13 cellular contexts compared by ENCODE assay signal in genomic region chr9:94315034-94315984, GRCh38. TPM values are rescaled to one million over a fixed set of nuclear protein-coding genes. Genes with fewer than 3 reads are reported as not detected.
DNase-seq lines count a peak whose midpoint lies in the region; ATAC-seq, FAIRE-seq and TF ChIP-seq lines count a peak whose summit lies in the region.
"Not testable (repeated sequence)": the region's sequence is repeated elsewhere in the genome, so short reads cannot be mapped to it uniquely, and the experiment has no call there.
"Had no signal": no experiment of that assay in that cellular context is flagged by ENCODE, and none has a peak within 500 bp of the region (broad histone marks: within the 10 kb centered on the region; RNA-seq: fewer than 3 reads in every experiment).

No MANE protein-coding gene starts in this region.

- not testable (repeated sequence) for H3K9me3 Mint-ChIP-seq in activated CD4-positive, alpha-beta T cell treated with anti-CD3 and anti-CD28 coated beads for 36 hours (ENCODE audit: low read depth); stimulated activated naive CD8-positive, alpha-beta T cell treated with anti-CD3 and anti-CD28 coated beads, Interleukin-15, amount 100 ng/mL, for 72 hours

- H3K9ac ChIP-seq in K562 (ENCODE audit: insufficient read depth in 1 of 2, low read depth in 2 of 2, low read length in 2 of 2); HepG2 (ENCODE audit: insufficient read depth, low read depth, low read length): not testable (repeated sequence)

- H3K79me2 ChIP-seq in K562 (ENCODE audit: control insufficient read depth, insufficient read depth, low read length); HepG2 (ENCODE audit: insufficient read depth, low read length): not testable (repeated sequence)

- DNase-seq in GM19239 (ENCODE audit: insufficient read length, low spot score); activated CD4-positive, alpha-beta T cell treated with anti-CD3 and anti-CD28 coated beads for 36 hours; K562 (ENCODE audit: extremely low read depth in 1 of 4, low spot score in 3 of 4); foreskin keratinocyte; HepG2 (ENCODE audit: low spot score); pancreas; stimulated activated naive CD8-positive, alpha-beta T cell treated with anti-CD3 and anti-CD28 coated beads, Interleukin-15, amount 100 ng/mL, for 72 hours: not testable (repeated sequence)

- H3K4me1 Mint-ChIP-seq in activated CD4-positive, alpha-beta T cell treated with anti-CD3 and anti-CD28 coated beads for 36 hours; stimulated activated naive CD8-positive, alpha-beta T cell treated with anti-CD3 and anti-CD28 coated beads, Interleukin-15, amount 100 ng/mL, for 72 hours: not testable (repeated sequence)

- H2AFZ ChIP-seq in K562 (ENCODE audit: low read depth, low read length); HepG2 (ENCODE audit: low read length): not testable (repeated sequence)

- H3K4me3 Mint-ChIP-seq in activated CD4-positive, alpha-beta T cell treated with anti-CD3 and anti-CD28 coated beads for 36 hours; stimulated activated naive CD8-positive, alpha-beta T cell treated with anti-CD3 and anti-CD28 coated beads, Interleukin-15, amount 100 ng/mL, for 72 hours: not testable (repeated sequence)

- peak; percentile 42 for ATAC-seq in activated CD4-positive, alpha-beta T cell treated with anti-CD3 and anti-CD28 coated beads for 36 hours
- peak; percentile 81 for ATAC-seq in K562
- ATAC-seq in foreskin keratinocyte: peak; percentile 43
- ATAC-seq in HepG2: peak; percentile 88
- ATAC-seq in pancreas: peak in 3 of 4 donors; percentile 25 to 59 (median 43)
- ATAC-seq in stimulated activated naive CD8-positive, alpha-beta T cell treated with anti-CD3 and anti-CD28 coated beads, Interleukin-15, amount 100 ng/mL, for 72 hours: peak; percentile 37

- not testable (repeated sequence) for TF ChIP-seq CTCF in K562 (IDR thresholded peaks at IDR 0.05 in 2 of 3, conservative IDR thresholded peaks at IDR 0.05 in 1 of 3; ENCODE audit: insufficient read depth in 2 of 3, low read depth in 1 of 3, low read length in 3 of 3); foreskin keratinocyte (conservative IDR thresholded peaks at IDR 0.05); HepG2 (CRISPR knock-in tag; IDR thresholded peaks at IDR 0.05); pancreas (IDR thresholded peaks at IDR 0.05)

- peak; percentile 78 for FAIRE-seq in GM19239 (lab: Jason Lieb, UNC)
- FAIRE-seq in K562 (lab: Jason Lieb, UNC): peak; percentile 54
- FAIRE-seq in HepG2 (lab: Jason Lieb, UNC); pancreas (lab: Jason Lieb, UNC): not testable (repeated sequence)

- CTCF ChIA-PET in activated CD4-positive, alpha-beta T cell treated with anti-CD3 and anti-CD28 coated beads for 36 hours (lab: Charles Lee); K562 (lab: Yijun Ruan, JAX; ENCODE audit: low intra/inter-chr PET ratio); HepG2 (lab: Yijun Ruan, JAX; ENCODE audit: low intra/inter-chr PET ratio, low total read pairs): not testable (repeated sequence)

- H3K27ac ChIP-seq in K562 (ENCODE audit: extremely low read depth, low read depth, low read length); foreskin keratinocyte; HepG2 (ENCODE audit: extremely low read length, insufficient read depth, low read length); pancreas: not testable (repeated sequence)

- H3K36me3 ChIP-seq in K562 (ENCODE audit: control insufficient read depth, insufficient read depth, low read length); HepG2 (replicated peaks in 1 of 2; ENCODE audit: control insufficient read depth in 1 of 2, insufficient read depth in 2 of 2, low read length in 2 of 2); pancreas: not testable (repeated sequence)

- POLR2A ChIA-PET in activated CD4-positive, alpha-beta T cell treated with anti-CD3 and anti-CD28 coated beads for 36 hours (lab: Charles Lee); K562 (lab: Yijun Ruan, JAX); HepG2 (lab: Yijun Ruan, JAX): not testable (repeated sequence)

- not testable (repeated sequence) for H3K27me3 ChIP-seq in K562 (ENCODE audit: control insufficient read depth in 2 of 2, insufficient read depth in 2 of 2, low read length in 2 of 2); foreskin keratinocyte; HepG2 (ENCODE audit: control insufficient read depth in 1 of 2, insufficient read depth in 2 of 2, low read length in 2 of 2); pancreas

- H3K36me3 Mint-ChIP-seq in activated CD4-positive, alpha-beta T cell treated with anti-CD3 and anti-CD28 coated beads for 36 hours (ENCODE audit: low read depth): not testable (repeated sequence)

- not testable (repeated sequence) for TF ChIP-seq POLR2A in K562 (conservative IDR thresholded peaks at IDR 0.05); HepG2 (IDR thresholded peaks at IDR 0.05; ENCODE audit: insufficient read depth in 1 of 2, low read depth in 2 of 2, low read length in 2 of 2)

- H3K9me3 ChIP-seq in K562 (replicated peaks; ENCODE audit: control insufficient read depth, insufficient read depth, low read depth, low read length); HepG2 (ENCODE audit: low read length); pancreas: not testable (repeated sequence)

- not testable (repeated sequence) for TF ChIP-seq EP300 in K562 (IDR thresholded peaks at IDR 0.05; ENCODE audit: low read length); HepG2 (IDR thresholded peaks at IDR 0.05; ENCODE audit: low read depth in 2 of 2, low read length in 2 of 2); HepG2 (CRISPR knock-in tag; IDR thresholded peaks at IDR 0.05; ENCODE audit: borderline replicate concordance)

- not testable (repeated sequence) for H3K4me1 ChIP-seq in K562 (replicated peaks in 1 of 2; ENCODE audit: control insufficient read depth in 2 of 2, insufficient read depth in 2 of 2, low read length in 2 of 2); foreskin keratinocyte; HepG2 (ENCODE audit: insufficient read depth, low read length); pancreas

- not testable (repeated sequence) for H3K9me1 ChIP-seq in K562 (ENCODE audit: control insufficient read depth, insufficient read depth, low read length)

- 86% methylated on average over 1 of the region's 15 CpGs for WGBS in K562 (ENCODE audit: insufficient coverage, low coverage, missing lambda C conversion rate)
- no CpG with 5 or more reads among the region's 15 CpGs for WGBS in HepG2 (ENCODE audit: low lambda C conversion rate)
- 89 to 92% methylated on average over 4 to 5 of the region's 15 CpGs for WGBS in pancreas, 2 donors

- not testable (repeated sequence) for H3K27me3 Mint-ChIP-seq in activated CD4-positive, alpha-beta T cell treated with anti-CD3 and anti-CD28 coated beads for 36 hours; stimulated activated naive CD8-positive, alpha-beta T cell treated with anti-CD3 and anti-CD28 coated beads, Interleukin-15, amount 100 ng/mL, for 72 hours

- not testable (repeated sequence) for H3K4me2 ChIP-seq in K562 (ENCODE audit: insufficient read depth, low read length); HepG2 (ENCODE audit: low read depth, low read length)

- not testable (repeated sequence) for H3K4me3 ChIP-seq in K562; HepG2 (replicated peaks in 1 of 3; ENCODE audit: insufficient read depth in 1 of 3, low read depth in 2 of 3, low read length in 3 of 3); pancreas

- in situ Hi-C loops in K562 (cut with MboI); HepG2 (cut with HindIII; ENCODE audit: extremely low pct_ligation_motif_present, low pct_unique_long_range_greater_than_20kb): not testable (repeated sequence)

- H3K27ac Mint-ChIP-seq in activated CD4-positive, alpha-beta T cell treated with anti-CD3 and anti-CD28 coated beads for 36 hours; stimulated activated naive CD8-positive, alpha-beta T cell treated with anti-CD3 and anti-CD28 coated beads, Interleukin-15, amount 100 ng/mL, for 72 hours: not testable (repeated sequence)

- H4K20me1 ChIP-seq in K562 (replicated peaks; ENCODE audit: control insufficient read depth, insufficient read depth, low read length); HepG2 (ENCODE audit: insufficient read depth, low read length): not testable (repeated sequence)

- BruUV-seq in K562 (replicated peaks; lab: Mats Ljungman, UMichigan); HepG2 (replicated peaks; lab: Mats Ljungman, UMichigan): not testable (repeated sequence)

- not testable (repeated sequence) for TF ChIP-seq RAD21 in K562 (CRISPR knock-in tag; conservative IDR thresholded peaks at IDR 0.05 in 1 of 2, IDR thresholded peaks at IDR 0.05 in 1 of 2); HepG2 (CRISPR knock-in tag; IDR thresholded peaks at IDR 0.05)

- intact Hi-C loops in activated CD4-positive, alpha-beta T cell treated with anti-CD3 and anti-CD28 coated beads for 36 hours (cut with DNase I, micrococcal nuclease); K562 (cut with micrococcal nuclease); HepG2 (cut with micrococcal nuclease; ENCODE audit: unreplicated experiment); pancreas (cut with DNase I): not testable (repeated sequence)

RNA-seq across cellular contexts. Expression of gene NUTM2F, which starts 13.1 kb away (rescaled TPM):
- total RNA-seq in activated CD4-positive, alpha-beta T cell treated with anti-CD3 and anti-CD28 coated beads for 36 hours: not detected
- not detected in 2 replicates for total RNA-seq in K562 (2011; cell fraction: chromatin; rRNA removed; ENCODE audit: low replicate concordance)
- total RNA-seq in K562 (2011; cell fraction: nucleolus; rRNA removed): not detected in 2 replicates
- total RNA-seq in K562 (2011; cell fraction: nucleoplasm; rRNA removed): not detected in 2 replicates
- total RNA-seq in K562 (2014; rRNA removed): not detected in 2 replicates
- total RNA-seq in K562 (2014; rRNA removed; fragmentation: Illumina TruSeq; extraction: Trizol): not detected in 2 replicates
- not detected in 2 replicates for total RNA-seq in K562 (2015; rRNA removed; fragmentation: Illumina TruSeq; extraction: Trizol)
- total RNA-seq in K562 (2021): not detected in 2 replicates
- not detected in 2 replicates for polyA plus RNA-seq in K562 (2011; rRNA removed)
- polyA plus RNA-seq in K562 (2011; cell fraction: cytosol; rRNA removed): not detected in 2 replicates
- polyA plus RNA-seq in K562 (2011; cell fraction: nucleus; rRNA removed): not detected in 2 replicates
- 0.17 TPM in 1 of 2 replicates, not detected in the other for polyA plus RNA-seq in K562 (2012)
- not detected in 2 replicates for polyA plus RNA-seq in K562 (2014; fragmentation: Illumina TruSeq; extraction: Trizol)
- not detected for polyA plus RNA-seq in K562 (2014; fragmentation: Nextera tagmentation; extraction: Ambion mirVana)
- 0.04 TPM in 1 of 2 replicates, not detected in the other for polyA plus RNA-seq in K562 (2014; rRNA removed)
- polyA minus RNA-seq in K562 (2011; rRNA and poly(A)+ RNA removed): not detected in 2 replicates
- polyA minus RNA-seq in K562 (2011; cell fraction: cytosol; rRNA and poly(A)+ RNA removed): not detected in 2 replicates
- not detected in 2 replicates for polyA minus RNA-seq in K562 (2011; cell fraction: nucleus; rRNA and poly(A)+ RNA removed)
- total RNA-seq in foreskin keratinocyte: not detected in 2 replicates
- polyA plus RNA-seq in foreskin keratinocyte: not detected in 2 replicates
- 0.07 and 0.09 TPM in 2 replicates for total RNA-seq in HepG2 (2016; rRNA removed; fragmentation: Illumina TruSeq; extraction: Trizol)
- 0.10 TPM in 1 of 2 replicates, not detected in the other for total RNA-seq in HepG2 (2016; cell fraction: cytosol; rRNA removed; fragmentation: Illumina TruSeq; extraction: Trizol; ENCODE audit: low read depth)
- 0.06 and 0.09 TPM in 2 replicates for total RNA-seq in HepG2 (2016; cell fraction: insoluble cytoplasmic fraction; rRNA removed; fragmentation: Illumina TruSeq; extraction: Trizol)
- total RNA-seq in HepG2 (2016; cell fraction: membrane; rRNA removed; fragmentation: Illumina TruSeq; extraction: Trizol): not detected in 2 replicates
- not detected in 2 replicates for total RNA-seq in HepG2 (2016; cell fraction: nucleus; rRNA removed; fragmentation: Illumina TruSeq; extraction: Trizol)
- polyA plus RNA-seq in HepG2 (2011; rRNA removed): 0.10 TPM in 1 of 2 replicates, not detected in the other
- 0.03 TPM in 2 replicates for polyA plus RNA-seq in HepG2 (2011; cell fraction: cytosol; rRNA removed)
- polyA plus RNA-seq in HepG2 (2011; cell fraction: nucleus; rRNA removed): 0.06 and 0.09 TPM in 2 replicates
- not detected in 2 replicates for polyA plus RNA-seq in HepG2 (2012)
- polyA plus RNA-seq in HepG2 (2016; cell fraction: cytosol; fragmentation: Illumina TruSeq; extraction: Trizol; ENCODE audit: low read depth): not detected in 2 replicates
- polyA plus RNA-seq in HepG2 (2016; cell fraction: insoluble cytoplasmic fraction; fragmentation: Illumina TruSeq; extraction: Trizol; ENCODE audit: low read depth): 0.14 TPM in 1 of 2 replicates, not detected in the other
- not detected in 2 replicates for polyA plus RNA-seq in HepG2 (2016; cell fraction: membrane; fragmentation: Illumina TruSeq; extraction: Trizol; ENCODE audit: low read depth)
- 0.23 TPM in 1 of 2 replicates, not detected in the other for polyA plus RNA-seq in HepG2 (2016; cell fraction: nucleus; fragmentation: Illumina TruSeq; extraction: Trizol; ENCODE audit: insufficient read depth, low read depth)
- not detected in 2 replicates for polyA minus RNA-seq in HepG2 (2011; rRNA and poly(A)+ RNA removed; ENCODE audit: low replicate concordance)
- polyA minus RNA-seq in HepG2 (2011; cell fraction: cytosol; rRNA and poly(A)+ RNA removed): not detected in 2 replicates
- polyA minus RNA-seq in HepG2 (2011; cell fraction: nucleus; rRNA and poly(A)+ RNA removed): not detected in 2 replicates
- not detected for total RNA-seq in pancreas
- under 1 TPM; 0.07 to 0.11 TPM for polyA plus RNA-seq in pancreas
- total RNA-seq: CD8-positive, alpha-beta memory T cell; H9; HFFc6; HT1080; Peyer's patch had no signal
- polyA plus RNA-seq: CD14-positive monocyte; CD8-positive, alpha-beta memory T cell had no signal

RNA-seq across cellular contexts. Expression of gene ZNF169, which starts 56.2 kb away (rescaled TPM):
- total RNA-seq in activated CD4-positive, alpha-beta T cell treated with anti-CD3 and anti-CD28 coated beads for 36 hours: 1 to 10 TPM; 6.4 to 6.7 TPM
- total RNA-seq in K562 (2011; cell fraction: chromatin; rRNA removed; ENCODE audit: low replicate concordance): 46.3 and 50.2 TPM in 2 replicates
- 29.0 and 29.1 TPM in 2 replicates for total RNA-seq in K562 (2011; cell fraction: nucleolus; rRNA removed)
- 48.9 and 68.4 TPM in 2 replicates for total RNA-seq in K562 (2011; cell fraction: nucleoplasm; rRNA removed)
- 3.6 and 4.2 TPM in 2 replicates for total RNA-seq in K562 (2014; rRNA removed)
- total RNA-seq in K562 (2014; rRNA removed; fragmentation: Illumina TruSeq; extraction: Trizol): 5.3 and 6.2 TPM in 2 replicates
- total RNA-seq in K562 (2015; rRNA removed; fragmentation: Illumina TruSeq; extraction: Trizol): 4.4 and 6.4 TPM in 2 replicates
- 5.6 and 5.9 TPM in 2 replicates for total RNA-seq in K562 (2021)
- polyA plus RNA-seq in K562 (2011; rRNA removed): 16.2 and 22.1 TPM in 2 replicates
- polyA plus RNA-seq in K562 (2011; cell fraction: cytosol; rRNA removed): 7.9 and 20.6 TPM in 2 replicates
- polyA plus RNA-seq in K562 (2011; cell fraction: nucleus; rRNA removed): 31.3 and 37.2 TPM in 2 replicates
- 4.4 and 16.2 TPM in 2 replicates for polyA plus RNA-seq in K562 (2012)
- polyA plus RNA-seq in K562 (2014; fragmentation: Illumina TruSeq; extraction: Trizol): 7.9 and 10.0 TPM in 2 replicates
- polyA plus RNA-seq in K562 (2014; fragmentation: Nextera tagmentation; extraction: Ambion mirVana): 1 to 10 TPM; 2.0 to 4.2 TPM
- 13.3 and 13.9 TPM in 2 replicates for polyA plus RNA-seq in K562 (2014; rRNA removed)
- polyA minus RNA-seq in K562 (2011; rRNA and poly(A)+ RNA removed): 14.9 and 16.4 TPM in 2 replicates
- 2.9 and 3.1 TPM in 2 replicates for polyA minus RNA-seq in K562 (2011; cell fraction: cytosol; rRNA and poly(A)+ RNA removed)
- polyA minus RNA-seq in K562 (2011; cell fraction: nucleus; rRNA and poly(A)+ RNA removed): 12.0 and 16.3 TPM in 2 replicates
- 1.5 and 2.4 TPM in 2 replicates for total RNA-seq in foreskin keratinocyte
- polyA plus RNA-seq in foreskin keratinocyte: 0.32 and 0.40 TPM in 2 replicates
- 1.4 and 2.1 TPM in 2 replicates for total RNA-seq in HepG2 (2016; rRNA removed; fragmentation: Illumina TruSeq; extraction: Trizol)
- total RNA-seq in HepG2 (2016; cell fraction: cytosol; rRNA removed; fragmentation: Illumina TruSeq; extraction: Trizol; ENCODE audit: low read depth): 0.62 and 0.71 TPM in 2 replicates
- 1.2 and 2.9 TPM in 2 replicates for total RNA-seq in HepG2 (2016; cell fraction: insoluble cytoplasmic fraction; rRNA removed; fragmentation: Illumina TruSeq; extraction: Trizol)
- total RNA-seq in HepG2 (2016; cell fraction: membrane; rRNA removed; fragmentation: Illumina TruSeq; extraction: Trizol): 1.0 and 1.5 TPM in 2 replicates
- 6.5 and 7.0 TPM in 2 replicates for total RNA-seq in HepG2 (2016; cell fraction: nucleus; rRNA removed; fragmentation: Illumina TruSeq; extraction: Trizol)
- polyA plus RNA-seq in HepG2 (2011; rRNA removed): 5.9 and 6.3 TPM in 2 replicates
- 2.0 and 2.3 TPM in 2 replicates for polyA plus RNA-seq in HepG2 (2011; cell fraction: cytosol; rRNA removed)
- polyA plus RNA-seq in HepG2 (2011; cell fraction: nucleus; rRNA removed): 11.9 and 13.0 TPM in 2 replicates
- polyA plus RNA-seq in HepG2 (2012): 1.7 and 2.6 TPM in 2 replicates
- 0.14 and 0.19 TPM in 2 replicates for polyA plus RNA-seq in HepG2 (2016; cell fraction: cytosol; fragmentation: Illumina TruSeq; extraction: Trizol; ENCODE audit: low read depth)
- 0.78 and 1.9 TPM in 2 replicates for polyA plus RNA-seq in HepG2 (2016; cell fraction: insoluble cytoplasmic fraction; fragmentation: Illumina TruSeq; extraction: Trizol; ENCODE audit: low read depth)
- polyA plus RNA-seq in HepG2 (2016; cell fraction: membrane; fragmentation: Illumina TruSeq; extraction: Trizol; ENCODE audit: low read depth): 0.31 and 0.64 TPM in 2 replicates
- polyA plus RNA-seq in HepG2 (2016; cell fraction: nucleus; fragmentation: Illumina TruSeq; extraction: Trizol; ENCODE audit: insufficient read depth, low read depth): 7.7 and 9.3 TPM in 2 replicates
- 7.4 and 14.5 TPM in 2 replicates for polyA minus RNA-seq in HepG2 (2011; rRNA and poly(A)+ RNA removed; ENCODE audit: low replicate concordance)
- 0.70 and 1.3 TPM in 2 replicates for polyA minus RNA-seq in HepG2 (2011; cell fraction: cytosol; rRNA and poly(A)+ RNA removed)
- 11.7 and 16.4 TPM in 2 replicates for polyA minus RNA-seq in HepG2 (2011; cell fraction: nucleus; rRNA and poly(A)+ RNA removed)
- 1 to 10 TPM; 1.2 to 3.0 (median 2.2) TPM for total RNA-seq in pancreas
- polyA plus RNA-seq in pancreas: 1 to 10 TPM; 2.8 to 3.2 TPM

Comparison
In these comparisons a context has a peak if more than half of its experiments do, and no peak if none do; other contexts are left out.
1. ATAC-seq: peak in every context shown above with its lines; median percentile 88 in HepG2; 81 in K562; 43 in foreskin keratinocyte; 43 in pancreas; 42 in activated CD4-positive, alpha-beta T cell treated with anti-CD3 and anti-CD28 coated beads for 36 hours; 37 in stimulated activated naive CD8-positive, alpha-beta T cell treated with anti-CD3 and anti-CD28 coated beads, Interleukin-15, amount 100 ng/mL, for 72 hours.